Comparison of ENCODE assay signal across 1 cellular context in the genomic region with DNA sequence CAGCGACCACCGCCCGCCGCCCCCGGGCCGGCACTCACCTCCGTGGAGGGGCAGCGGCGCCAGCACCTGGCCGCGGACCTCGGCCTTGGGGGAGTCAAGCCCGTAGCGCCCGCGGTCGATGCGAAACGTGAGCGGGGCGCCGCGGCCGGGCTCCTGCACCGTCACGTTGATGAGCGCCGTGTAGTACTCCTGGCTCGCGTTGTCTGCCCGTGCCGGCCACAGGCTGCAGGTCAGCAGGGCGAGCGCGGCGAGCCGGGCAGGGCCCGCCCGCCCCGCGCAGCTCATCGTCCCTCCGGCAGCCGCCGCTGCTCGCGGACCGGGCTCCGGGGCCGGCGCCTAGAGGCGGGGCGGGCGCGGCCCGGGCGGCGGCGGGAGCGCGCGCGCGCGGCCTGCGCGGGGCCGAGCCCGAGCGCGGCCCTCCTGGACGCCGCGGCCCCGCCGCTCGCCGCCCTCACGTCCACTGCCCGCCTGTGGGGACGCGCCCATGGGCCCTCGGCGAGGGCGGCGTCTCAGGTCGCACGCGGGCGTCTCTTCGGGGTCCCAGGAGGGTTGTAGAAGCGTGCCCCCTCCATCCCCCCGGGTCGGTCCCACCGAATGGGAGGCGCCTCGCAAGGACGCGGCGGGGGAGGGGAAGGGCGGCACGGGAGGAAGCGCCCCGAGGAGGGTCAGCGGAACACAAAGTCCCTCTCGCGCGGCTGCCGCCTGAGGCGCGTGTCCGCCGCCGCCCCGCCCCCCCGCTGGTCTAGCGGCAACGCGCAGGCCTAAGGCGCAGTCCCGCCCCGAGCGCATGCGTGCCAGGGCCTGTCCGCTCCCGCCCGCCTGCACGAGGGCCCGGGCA.
TF ChIP-seq lines count a peak whose summit lies in the region.

A gene with protein sequence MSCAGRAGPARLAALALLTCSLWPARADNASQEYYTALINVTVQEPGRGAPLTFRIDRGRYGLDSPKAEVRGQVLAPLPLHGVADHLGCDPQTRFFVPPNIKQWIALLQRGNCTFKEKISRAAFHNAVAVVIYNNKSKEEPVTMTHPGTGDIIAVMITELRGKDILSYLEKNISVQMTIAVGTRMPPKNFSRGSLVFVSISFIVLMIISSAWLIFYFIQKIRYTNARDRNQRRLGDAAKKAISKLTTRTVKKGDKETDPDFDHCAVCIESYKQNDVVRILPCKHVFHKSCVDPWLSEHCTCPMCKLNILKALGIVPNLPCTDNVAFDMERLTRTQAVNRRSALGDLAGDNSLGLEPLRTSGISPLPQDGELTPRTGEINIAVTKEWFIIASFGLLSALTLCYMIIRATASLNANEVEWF (minus strand): TSS at position 342 of the 838 bp plus-strand sequence. CDS start 57 bp downstream, at position 285.

TF ChIP-seq in K562, 482 proteins besides CTCF, POLR2A, EP300 and RAD21 (continued from another document and continues in another):
- TF ChIP-seq, protein P1, sequence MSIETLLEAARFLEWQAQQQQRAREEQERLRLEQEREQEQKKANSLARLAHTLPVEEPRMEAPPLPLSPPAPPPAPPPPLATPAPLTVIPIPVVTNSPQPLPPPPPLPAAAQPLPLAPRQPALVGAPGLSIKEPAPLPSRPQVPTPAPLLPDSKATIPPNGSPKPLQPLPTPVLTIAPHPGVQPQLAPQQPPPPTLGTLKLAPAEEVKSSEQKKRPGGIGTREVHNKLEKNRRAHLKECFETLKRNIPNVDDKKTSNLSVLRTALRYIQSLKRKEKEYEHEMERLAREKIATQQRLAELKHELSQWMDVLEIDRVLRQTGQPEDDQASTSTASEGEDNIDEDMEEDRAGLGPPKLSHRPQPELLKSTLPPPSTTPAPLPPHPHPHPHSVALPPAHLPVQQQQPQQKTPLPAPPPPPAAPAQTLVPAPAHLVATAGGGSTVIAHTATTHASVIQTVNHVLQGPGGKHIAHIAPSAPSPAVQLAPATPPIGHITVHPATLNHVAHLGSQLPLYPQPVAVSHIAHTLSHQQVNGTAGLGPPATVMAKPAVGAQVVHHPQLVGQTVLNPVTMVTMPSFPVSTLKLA (conservative IDR thresholded peaks at IDR 0.05) = peak in 1 of 2 experiments; percentile 74; a peak in 2 of 4 replicates
- peak; percentile 86; the same call in 1 of the 2 replicates for TF ChIP-seq ZBTB1 (CRISPR knock-in tag; IDR thresholded peaks at IDR 0.05; ENCODE audit: borderline replicate concordance, low read depth)
- TF ChIP-seq MIER1 (IDR thresholded peaks at IDR 0.05; ENCODE audit: low read depth) = no peak
- TF ChIP-seq FOXM1 (IDR thresholded peaks at IDR 0.05; ENCODE audit: low read depth) = no peak
- TF ChIP-seq FOXM1 (CRISPR knock-in tag; IDR thresholded peaks at IDR 0.05; ENCODE audit: low read depth) = peak; percentile 96
- peak; percentile 65 for TF ChIP-seq HMGN3 (IDR thresholded peaks at IDR 0.05; ENCODE audit: borderline replicate concordance, extremely low read depth, insufficient read length, low read depth, low read length)
- no peak for TF ChIP-seq ZNF384 (IDR thresholded peaks at IDR 0.05; ENCODE audit: low read depth, low read length)
- TF ChIP-seq, protein P2, sequence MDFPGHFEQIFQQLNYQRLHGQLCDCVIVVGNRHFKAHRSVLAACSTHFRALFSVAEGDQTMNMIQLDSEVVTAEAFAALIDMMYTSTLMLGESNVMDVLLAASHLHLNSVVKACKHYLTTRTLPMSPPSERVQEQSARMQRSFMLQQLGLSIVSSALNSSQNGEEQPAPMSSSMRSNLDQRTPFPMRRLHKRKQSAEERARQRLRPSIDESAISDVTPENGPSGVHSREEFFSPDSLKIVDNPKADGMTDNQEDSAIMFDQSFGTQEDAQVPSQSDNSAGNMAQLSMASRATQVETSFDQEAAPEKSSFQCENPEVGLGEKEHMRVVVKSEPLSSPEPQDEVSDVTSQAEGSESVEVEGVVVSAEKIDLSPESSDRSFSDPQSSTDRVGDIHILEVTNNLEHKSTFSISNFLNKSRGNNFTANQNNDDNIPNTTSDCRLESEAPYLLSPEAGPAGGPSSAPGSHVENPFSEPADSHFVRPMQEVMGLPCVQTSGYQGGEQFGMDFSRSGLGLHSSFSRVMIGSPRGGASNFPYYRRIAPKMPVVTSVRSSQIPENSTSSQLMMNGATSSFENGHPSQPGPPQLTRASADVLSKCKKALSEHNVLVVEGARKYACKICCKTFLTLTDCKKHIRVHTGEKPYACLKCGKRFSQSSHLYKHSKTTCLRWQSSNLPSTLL (IDR thresholded peaks at IDR 0.05) = no peak
- 0 out of 2 replicates have a peak, but pooled peaks have one; percentile 8 for TF ChIP-seq ZNF324 (CRISPR knock-in tag; IDR thresholded peaks at IDR 0.05)
- TF ChIP-seq, protein P3, sequence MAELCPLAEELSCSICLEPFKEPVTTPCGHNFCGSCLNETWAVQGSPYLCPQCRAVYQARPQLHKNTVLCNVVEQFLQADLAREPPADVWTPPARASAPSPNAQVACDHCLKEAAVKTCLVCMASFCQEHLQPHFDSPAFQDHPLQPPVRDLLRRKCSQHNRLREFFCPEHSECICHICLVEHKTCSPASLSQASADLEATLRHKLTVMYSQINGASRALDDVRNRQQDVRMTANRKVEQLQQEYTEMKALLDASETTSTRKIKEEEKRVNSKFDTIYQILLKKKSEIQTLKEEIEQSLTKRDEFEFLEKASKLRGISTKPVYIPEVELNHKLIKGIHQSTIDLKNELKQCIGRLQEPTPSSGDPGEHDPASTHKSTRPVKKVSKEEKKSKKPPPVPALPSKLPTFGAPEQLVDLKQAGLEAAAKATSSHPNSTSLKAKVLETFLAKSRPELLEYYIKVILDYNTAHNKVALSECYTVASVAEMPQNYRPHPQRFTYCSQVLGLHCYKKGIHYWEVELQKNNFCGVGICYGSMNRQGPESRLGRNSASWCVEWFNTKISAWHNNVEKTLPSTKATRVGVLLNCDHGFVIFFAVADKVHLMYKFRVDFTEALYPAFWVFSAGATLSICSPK (IDR thresholded peaks at IDR 0.05; ENCODE audit: borderline replicate concordance) = no peak
- no peak for TF ChIP-seq MTA2 (IDR thresholded peaks at IDR 0.05; ENCODE audit: low read depth)
- TF ChIP-seq RBBP5 (IDR thresholded peaks at IDR 0.05; ENCODE audit: borderline replicate concordance, insufficient read depth, low read length, poor library complexity, severe bottlenecking) = peak; percentile 82
- 0 out of 2 replicates have a peak, but pooled peaks have one; percentile 79 for TF ChIP-seq FOXK1 (CRISPR knock-in tag; IDR thresholded peaks at IDR 0.05; ENCODE audit: borderline replicate concordance)
- no peak for TF ChIP-seq RBM15 (IDR thresholded peaks at IDR 0.05; ENCODE audit: insufficient read depth, low read length)
- peak; percentile 69 for TF ChIP-seq MTA3 (IDR thresholded peaks at IDR 0.05; ENCODE audit: borderline replicate concordance)
- TF ChIP-seq MAFF (IDR thresholded peaks at IDR 0.05; ENCODE audit: low read length) = no peak
- TF ChIP-seq, protein P4, sequence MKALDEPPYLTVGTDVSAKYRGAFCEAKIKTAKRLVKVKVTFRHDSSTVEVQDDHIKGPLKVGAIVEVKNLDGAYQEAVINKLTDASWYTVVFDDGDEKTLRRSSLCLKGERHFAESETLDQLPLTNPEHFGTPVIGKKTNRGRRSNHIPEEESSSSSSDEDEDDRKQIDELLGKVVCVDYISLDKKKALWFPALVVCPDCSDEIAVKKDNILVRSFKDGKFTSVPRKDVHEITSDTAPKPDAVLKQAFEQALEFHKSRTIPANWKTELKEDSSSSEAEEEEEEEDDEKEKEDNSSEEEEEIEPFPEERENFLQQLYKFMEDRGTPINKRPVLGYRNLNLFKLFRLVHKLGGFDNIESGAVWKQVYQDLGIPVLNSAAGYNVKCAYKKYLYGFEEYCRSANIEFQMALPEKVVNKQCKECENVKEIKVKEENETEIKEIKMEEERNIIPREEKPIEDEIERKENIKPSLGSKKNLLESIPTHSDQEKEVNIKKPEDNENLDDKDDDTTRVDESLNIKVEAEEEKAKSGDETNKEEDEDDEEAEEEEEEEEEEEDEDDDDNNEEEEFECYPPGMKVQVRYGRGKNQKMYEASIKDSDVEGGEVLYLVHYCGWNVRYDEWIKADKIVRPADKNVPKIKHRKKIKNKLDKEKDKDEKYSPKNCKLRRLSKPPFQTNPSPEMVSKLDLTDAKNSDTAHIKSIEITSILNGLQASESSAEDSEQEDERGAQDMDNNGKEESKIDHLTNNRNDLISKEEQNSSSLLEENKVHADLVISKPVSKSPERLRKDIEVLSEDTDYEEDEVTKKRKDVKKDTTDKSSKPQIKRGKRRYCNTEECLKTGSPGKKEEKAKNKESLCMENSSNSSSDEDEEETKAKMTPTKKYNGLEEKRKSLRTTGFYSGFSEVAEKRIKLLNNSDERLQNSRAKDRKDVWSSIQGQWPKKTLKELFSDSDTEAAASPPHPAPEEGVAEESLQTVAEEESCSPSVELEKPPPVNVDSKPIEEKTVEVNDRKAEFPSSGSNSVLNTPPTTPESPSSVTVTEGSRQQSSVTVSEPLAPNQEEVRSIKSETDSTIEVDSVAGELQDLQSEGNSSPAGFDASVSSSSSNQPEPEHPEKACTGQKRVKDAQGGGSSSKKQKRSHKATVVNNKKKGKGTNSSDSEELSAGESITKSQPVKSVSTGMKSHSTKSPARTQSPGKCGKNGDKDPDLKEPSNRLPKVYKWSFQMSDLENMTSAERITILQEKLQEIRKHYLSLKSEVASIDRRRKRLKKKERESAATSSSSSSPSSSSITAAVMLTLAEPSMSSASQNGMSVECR (CRISPR knock-in tag; IDR thresholded peaks at IDR 0.05) = peak; percentile 85
- TF ChIP-seq, protein P5, sequence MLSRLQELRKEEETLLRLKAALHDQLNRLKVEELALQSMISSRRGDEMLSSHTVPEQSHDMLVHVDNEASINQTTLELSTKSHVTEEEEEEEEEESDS (CRISPR knock-in tag; IDR thresholded peaks at IDR 0.05) = no peak
- TF ChIP-seq, protein P6, sequence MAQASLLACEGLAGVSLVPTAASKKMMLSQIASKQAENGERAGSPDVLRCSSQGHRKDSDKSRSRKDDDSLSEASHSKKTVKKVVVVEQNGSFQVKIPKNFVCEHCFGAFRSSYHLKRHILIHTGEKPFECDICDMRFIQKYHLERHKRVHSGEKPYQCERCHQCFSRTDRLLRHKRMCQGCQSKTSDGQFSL (CRISPR knock-in tag; IDR thresholded peaks at IDR 0.05) = peak; percentile 87
- TF ChIP-seq, protein P6 (tag; IDR thresholded peaks at IDR 0.05) = no peak
- TF ChIP-seq, protein P7, sequence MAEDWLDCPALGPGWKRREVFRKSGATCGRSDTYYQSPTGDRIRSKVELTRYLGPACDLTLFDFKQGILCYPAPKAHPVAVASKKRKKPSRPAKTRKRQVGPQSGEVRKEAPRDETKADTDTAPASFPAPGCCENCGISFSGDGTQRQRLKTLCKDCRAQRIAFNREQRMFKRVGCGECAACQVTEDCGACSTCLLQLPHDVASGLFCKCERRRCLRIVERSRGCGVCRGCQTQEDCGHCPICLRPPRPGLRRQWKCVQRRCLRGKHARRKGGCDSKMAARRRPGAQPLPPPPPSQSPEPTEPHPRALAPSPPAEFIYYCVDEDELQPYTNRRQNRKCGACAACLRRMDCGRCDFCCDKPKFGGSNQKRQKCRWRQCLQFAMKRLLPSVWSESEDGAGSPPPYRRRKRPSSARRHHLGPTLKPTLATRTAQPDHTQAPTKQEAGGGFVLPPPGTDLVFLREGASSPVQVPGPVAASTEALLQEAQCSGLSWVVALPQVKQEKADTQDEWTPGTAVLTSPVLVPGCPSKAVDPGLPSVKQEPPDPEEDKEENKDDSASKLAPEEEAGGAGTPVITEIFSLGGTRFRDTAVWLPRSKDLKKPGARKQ (CRISPR knock-in tag; IDR thresholded peaks at IDR 0.05) = no peak
- no peak for TF ChIP-seq SRSF1 (IDR thresholded peaks at IDR 0.05; ENCODE audit: low read depth, low read length)
- peak; percentile 41 for TF ChIP-seq ZNF282 (CRISPR knock-in tag; IDR thresholded peaks at IDR 0.05)
- TF ChIP-seq CXXC5 (CRISPR knock-in tag; IDR thresholded peaks at IDR 0.05) = peak; percentile 96
- peak; percentile 90 for TF ChIP-seq NCOA6 (IDR thresholded peaks at IDR 0.05)
- no peak for TF ChIP-seq ZNF764 (CRISPR knock-in tag; IDR thresholded peaks at IDR 0.05; ENCODE audit: low read depth)
- no peak for TF ChIP-seq DIDO1 (tag; IDR thresholded peaks at IDR 0.05; ENCODE audit: low read depth)
- no peak for TF ChIP-seq MYBL2 (IDR thresholded peaks at IDR 0.05; ENCODE audit: low read depth)
- no peak for TF ChIP-seq MYBL2 (CRISPR knock-in tag; IDR thresholded peaks at IDR 0.05; ENCODE audit: borderline replicate concordance)
- TF ChIP-seq, protein P8, sequence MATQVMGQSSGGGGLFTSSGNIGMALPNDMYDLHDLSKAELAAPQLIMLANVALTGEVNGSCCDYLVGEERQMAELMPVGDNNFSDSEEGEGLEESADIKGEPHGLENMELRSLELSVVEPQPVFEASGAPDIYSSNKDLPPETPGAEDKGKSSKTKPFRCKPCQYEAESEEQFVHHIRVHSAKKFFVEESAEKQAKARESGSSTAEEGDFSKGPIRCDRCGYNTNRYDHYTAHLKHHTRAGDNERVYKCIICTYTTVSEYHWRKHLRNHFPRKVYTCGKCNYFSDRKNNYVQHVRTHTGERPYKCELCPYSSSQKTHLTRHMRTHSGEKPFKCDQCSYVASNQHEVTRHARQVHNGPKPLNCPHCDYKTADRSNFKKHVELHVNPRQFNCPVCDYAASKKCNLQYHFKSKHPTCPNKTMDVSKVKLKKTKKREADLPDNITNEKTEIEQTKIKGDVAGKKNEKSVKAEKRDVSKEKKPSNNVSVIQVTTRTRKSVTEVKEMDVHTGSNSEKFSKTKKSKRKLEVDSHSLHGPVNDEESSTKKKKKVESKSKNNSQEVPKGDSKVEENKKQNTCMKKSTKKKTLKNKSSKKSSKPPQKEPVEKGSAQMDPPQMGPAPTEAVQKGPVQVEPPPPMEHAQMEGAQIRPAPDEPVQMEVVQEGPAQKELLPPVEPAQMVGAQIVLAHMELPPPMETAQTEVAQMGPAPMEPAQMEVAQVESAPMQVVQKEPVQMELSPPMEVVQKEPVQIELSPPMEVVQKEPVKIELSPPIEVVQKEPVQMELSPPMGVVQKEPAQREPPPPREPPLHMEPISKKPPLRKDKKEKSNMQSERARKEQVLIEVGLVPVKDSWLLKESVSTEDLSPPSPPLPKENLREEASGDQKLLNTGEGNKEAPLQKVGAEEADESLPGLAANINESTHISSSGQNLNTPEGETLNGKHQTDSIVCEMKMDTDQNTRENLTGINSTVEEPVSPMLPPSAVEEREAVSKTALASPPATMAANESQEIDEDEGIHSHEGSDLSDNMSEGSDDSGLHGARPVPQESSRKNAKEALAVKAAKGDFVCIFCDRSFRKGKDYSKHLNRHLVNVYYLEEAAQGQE (CRISPR knock-in tag; IDR thresholded peaks at IDR 0.05; ENCODE audit: low read depth) = peak; percentile 87
- TF ChIP-seq TCF3 (CRISPR knock-in tag; IDR thresholded peaks at IDR 0.05) = peak; percentile 25; the same call in 1 of the 2 replicates
- no peak for TF ChIP-seq CSDE1 (IDR thresholded peaks at IDR 0.05)
- TF ChIP-seq HSF4 (CRISPR knock-in tag; IDR thresholded peaks at IDR 0.05; ENCODE audit: borderline replicate concordance) = peak; percentile 79; the same call in 1 of the 2 replicates
- TF ChIP-seq ZNF165 (CRISPR knock-in tag; IDR thresholded peaks at IDR 0.05; ENCODE audit: borderline replicate concordance) = peak; percentile 75; the same call in 1 of the 2 replicates
- peak; percentile 89; the same call in 1 of the 2 replicates for TF ChIP-seq KAT7 (CRISPR knock-in tag; IDR thresholded peaks at IDR 0.05; ENCODE audit: borderline replicate concordance)
